In genomic region chr14:54637829-54638446, GRCh38 we compare ENCODE assay signal across 17 cellular contexts.
DNase-seq lines count a peak whose midpoint lies in the region; ATAC-seq and TF ChIP-seq lines count a peak whose summit lies in the region.
"Had no signal": no experiment of that assay in that cellular context is flagged by ENCODE, and none has a peak within 500 bp of the region (broad histone marks: within the 10 kb centered on the region; RNA-seq: fewer than 3 reads in every experiment).

No MANE protein-coding gene starts in this region.

- H3F3A ChIP-seq in PC-3 (ENCODE audit: low read length, unreplicated experiment): peaks cover 17% of the 10 kb centered on the region

- peaks cover 3% of the 10 kb centered on the region for H3K36me3 Mint-ChIP-seq in chondrocyte (ENCODE audit: low read depth)
- H3K36me3 Mint-ChIP-seq in activated T-helper 2 cell treated with anti-CD3 and anti-CD28 coated beads, Interferon-gamma antibody, Interleukin-2, Interleukin-4, amounts not matched to agents 10 μg/mL and 5 μg/mL and 100 μg/mL, durations not matched to agents 14 hours and 24 hours and 36 hours (ENCODE audit: low read depth): no peaks in the 10 kb centered on the region

- H3K4me1 ChIP-seq in A673 (ENCODE audit: insufficient read depth, low read length, poor library complexity, severe bottlenecking): peaks cover 18% of the 10 kb centered on the region
- H3K4me1 ChIP-seq in PC-3 (ENCODE audit: insufficient read depth, low read length): peaks cover 32% of the 10 kb centered on the region
- no peaks in the 10 kb centered on the region for H3K4me1 ChIP-seq in left lung

- H3K4me3 ChIP-seq in A673 (ENCODE audit: low read depth, low read length, poor library complexity, severe bottlenecking) (no peak overlapping the region), PC-3 (ENCODE audit: low read length) (peak overlapping the region; percentile 4; the same call in 1 of the 2 replicates), left lung (no peak overlapping the region)
- H3K4me3 ChIP-seq: ascending aorta, thoracic aorta had no signal

- H3K4me3 Mint-ChIP-seq in chondrocyte (ENCODE audit: unreplicated experiment): no peak overlapping the region
- no peak overlapping the region for H3K4me3 Mint-ChIP-seq in activated T-helper 2 cell treated with anti-CD3 and anti-CD28 coated beads, Interferon-gamma antibody, Interleukin-2, Interleukin-4, amounts not matched to agents 10 μg/mL and 5 μg/mL and 100 μg/mL, durations not matched to agents 14 hours and 24 hours and 36 hours (ENCODE audit: low read depth)
- H3K4me3 Mint-ChIP-seq: activated T-helper 1 cell treated with anti-CD3 and anti-CD28 coated beads, Interleukin-12 subunit alpha, Interleukin-12 subunit beta, Interleukin-2, Interleukin-4 antibody, amounts not matched to agents 30 ng/mL and 10 ng/mL and 1 ng/mL, durations not matched to agents 14 hours and 24 hours and 36 hours had no signal

- no peaks in the 10 kb centered on the region for H3K27me3 Mint-ChIP-seq in chondrocyte (ENCODE audit: low read depth)
- H3K27me3 Mint-ChIP-seq in activated T-helper 2 cell treated with anti-CD3 and anti-CD28 coated beads, Interferon-gamma antibody, Interleukin-2, Interleukin-4, amounts not matched to agents 10 μg/mL and 5 μg/mL and 100 μg/mL, durations not matched to agents 14 hours and 24 hours and 36 hours (ENCODE audit: low read depth): peaks cover 19% of the 10 kb centered on the region

- H3K36me3 ChIP-seq in A673 (ENCODE audit: insufficient read depth, low read length, poor library complexity, severe bottlenecking) (no peaks in the 10 kb centered on the region), PC-3 (ENCODE audit: low read depth, low read length) (no peaks in the 10 kb centered on the region), left lung (no peaks in the 10 kb centered on the region)
- H3K36me3 ChIP-seq: ascending aorta, thoracic aorta had no signal

- TF ChIP-seq CTCF in A673 (conservative IDR thresholded peaks at IDR 0.05; ENCODE audit: low read depth, low read length): no peak
- TF ChIP-seq CTCF in PC-3 (conservative IDR thresholded peaks at IDR 0.05; ENCODE audit: low read depth, low read length): no peak
- TF ChIP-seq CTCF in chondrocyte (IDR thresholded peaks at IDR 0.05): no peak
- TF ChIP-seq CTCF in left lung (IDR thresholded peaks at IDR 0.05): no peak

- peak overlapping the region; percentile 17 for H3K27ac Mint-ChIP-seq in chondrocyte (ENCODE audit: unreplicated experiment)
- H3K27ac Mint-ChIP-seq in activated T-helper 2 cell treated with anti-CD3 and anti-CD28 coated beads, Interferon-gamma antibody, Interleukin-2, Interleukin-4, amounts not matched to agents 10 μg/mL and 5 μg/mL and 100 μg/mL, durations not matched to agents 14 hours and 24 hours and 36 hours: no peak overlapping the region
- H3K27ac Mint-ChIP-seq: activated T-helper 1 cell treated with anti-CD3 and anti-CD28 coated beads, Interleukin-12 subunit alpha, Interleukin-12 subunit beta, Interleukin-2, Interleukin-4 antibody, amounts not matched to agents 30 ng/mL and 10 ng/mL and 1 ng/mL, durations not matched to agents 14 hours and 24 hours and 36 hours had no signal

- peak; percentile 61 for DNase-seq in A673 (ENCODE audit: low spot score)
- DNase-seq in PC-3: peak; percentile 97
- DNase-seq in chondrocyte (ENCODE audit: low spot score): no peak
- no peak for DNase-seq in left lung
- DNase-seq in activated T-helper 2 cell treated with anti-CD3 and anti-CD28 coated beads, Interferon-gamma antibody, Interleukin-2, Interleukin-4, amounts not matched to agents 10 μg/mL and 5 μg/mL and 100 μg/mL, durations not matched to agents 14 hours and 24 hours and 36 hours (ENCODE audit: low spot score): no peak
- DNase-seq: effector memory CD4-positive, alpha-beta T cell; head of caudate nucleus; NCI-H1092 treated with DMSO at 0.1 percent for 48 hours; NCI-H446; T-helper 2 cell had no signal

- no peaks in the 10 kb centered on the region for H3K9me3 Mint-ChIP-seq in chondrocyte (ENCODE audit: low read depth)
- no peaks in the 10 kb centered on the region for H3K9me3 Mint-ChIP-seq in activated T-helper 2 cell treated with anti-CD3 and anti-CD28 coated beads, Interferon-gamma antibody, Interleukin-2, Interleukin-4, amounts not matched to agents 10 μg/mL and 5 μg/mL and 100 μg/mL, durations not matched to agents 14 hours and 24 hours and 36 hours
- H3K9me3 Mint-ChIP-seq: activated T-helper 1 cell treated with anti-CD3 and anti-CD28 coated beads, Interleukin-12 subunit alpha, Interleukin-12 subunit beta, Interleukin-2, Interleukin-4 antibody, amounts not matched to agents 30 ng/mL and 10 ng/mL and 1 ng/mL, durations not matched to agents 14 hours and 24 hours and 36 hours had no signal

- no peaks in the 10 kb centered on the region for H4K20me1 ChIP-seq in PC-3 (ENCODE audit: low read length)

- peak overlapping the region; percentile 39 for H3K9ac ChIP-seq in PC-3 (ENCODE audit: low read length)

- peaks cover 59% of the 10 kb centered on the region for H3K79me2 ChIP-seq in PC-3 (ENCODE audit: low read length)

- BruUV-seq in A673 (replicated peaks; lab: Mats Ljungman, UMichigan) (no TSS peak), PC-3 (replicated peaks; lab: Mats Ljungman, UMichigan) (no TSS peak)

- H3K9me3 ChIP-seq in A673 (ENCODE audit: low read depth, low read length, poor library complexity, severe bottlenecking) (no peaks in the 10 kb centered on the region), PC-3 (ENCODE audit: low read length) (no peaks in the 10 kb centered on the region), left lung (no peaks in the 10 kb centered on the region)
- H3K9me3 ChIP-seq: ascending aorta, thoracic aorta had no signal

- CTCF ChIA-PET in A673 (lab: Charles Lee) (no interaction called here), PC-3 (lab: Charles Lee) (no interaction called here)

- H3K9me2 ChIP-seq in PC-3 (replicated peaks; ENCODE audit: low read length): no peaks in the 10 kb centered on the region

- intact Hi-C loops in A673 (cut with micrococcal nuclease; ENCODE audit: unreplicated experiment) (no loop called here), PC-3 (cut with micrococcal nuclease) (loop anchor here (2.0 to 5.0 kb wide), 2 partner anchors 39 to 134 kb away; no protein-coding TSS in a partner anchor), left lung (cut with DNase I) (loop anchor here in 1 of 2 donors (10.0 kb wide), 1 partner anchor 63 kb away; no protein-coding TSS in a partner anchor)
- intact Hi-C loops in activated T-helper 2 cell treated with anti-CD3 and anti-CD28 coated beads, Interferon-gamma antibody, Interleukin-2, Interleukin-4, amounts not matched to agents 10 μg/mL and 5 μg/mL and 100 μg/mL, durations not matched to agents 14 hours and 24 hours and 36 hours (cut with micrococcal nuclease): no loop called here

- ATAC-seq in PC-3 (peak; percentile 84), left lung (peak; percentile 14), GM18502 (IDR thresholded peaks at IDR 0.05; ENCODE audit: poor library complexity, unreplicated experiment) (no peak), GM21360 (IDR thresholded peaks at IDR 0.05; ENCODE audit: unreplicated experiment) (no peak), GM18517 (IDR thresholded peaks at IDR 0.05; ENCODE audit: unreplicated experiment) (no peak)
- ATAC-seq: left lobe of liver had no signal

- peaks cover 28% of the 10 kb centered on the region for H3K4me1 Mint-ChIP-seq in chondrocyte (ENCODE audit: low read depth)
- peaks cover 1% of the 10 kb centered on the region for H3K4me1 Mint-ChIP-seq in activated T-helper 2 cell treated with anti-CD3 and anti-CD28 coated beads, Interferon-gamma antibody, Interleukin-2, Interleukin-4, amounts not matched to agents 10 μg/mL and 5 μg/mL and 100 μg/mL, durations not matched to agents 14 hours and 24 hours and 36 hours (ENCODE audit: low read depth)

- POLR2A ChIA-PET in A673 (lab: Charles Lee; ENCODE audit: low non-redundant PET) (interaction anchor here (0.5 kb wide), 1 partner anchor 73 kb away, joined by 3 read pairs; no protein-coding TSS in a partner anchor), PC-3 (lab: Charles Lee; ENCODE audit: unreplicated experiment) (interaction anchor here (0.6 to 0.8 kb wide), 4 partner anchors 11 to 250 kb away, joined by 3 to 4 read pairs (median 4); no protein-coding TSS in a partner anchor)

- H2AFZ ChIP-seq in PC-3 (ENCODE audit: low read length): peak overlapping the region; percentile 4; the same call in 1 of the 2 replicates

- H3K27ac ChIP-seq in A673 (ENCODE audit: low read depth, low read length, poor library complexity, severe bottlenecking): no peak overlapping the region
- peak overlapping the region; percentile 81 for H3K27ac ChIP-seq in PC-3 (ENCODE audit: low read length)
- H3K27ac ChIP-seq in left lung: no peak overlapping the region
- H3K27ac ChIP-seq: thoracic aorta had no signal

- no peaks in the 10 kb centered on the region for H3K27me3 ChIP-seq in A673 (replicated peaks; ENCODE audit: insufficient read depth, low read depth, low read length, poor library complexity)
- H3K27me3 ChIP-seq in PC-3 (ENCODE audit: low read length): no peaks in the 10 kb centered on the region
- no peaks in the 10 kb centered on the region for H3K27me3 ChIP-seq in left lung
- H3K27me3 ChIP-seq: ascending aorta had no signal

- H3K4me2 ChIP-seq in PC-3 (ENCODE audit: low read length): peak overlapping the region; percentile 55

Comparison
In these comparisons a context has a peak if more than half of its experiments do, and no peak if none do; other contexts are left out.
1. DNase-seq: peak in A673 (single experiment) and PC-3 (single experiment); none in chondrocyte (single experiment), left lung (0 of 2) and activated T-helper 2 cell treated with anti-CD3 and anti-CD28 coated beads, Interferon-gamma antibody, Interleukin-2, Interleukin-4, amounts not matched to agents 10 μg/mL and 5 μg/mL and 100 μg/mL, durations not matched to agents 14 hours and 24 hours and 36 hours (single experiment).
2. ATAC-seq: peak in PC-3 (single experiment) and left lung (single experiment); none in GM18502 (single experiment), GM21360 (single experiment) and GM18517 (single experiment).